In genomic region chr1:204506969-204507316, GRCh38 we compare ENCODE assay signal across 8 cellular contexts. TPM values are rescaled to one million over a fixed set of nuclear protein-coding genes. Genes with fewer than 3 reads are reported as not detected.
DNase-seq lines count a peak whose midpoint lies in the region; ATAC-seq and TF ChIP-seq lines count a peak whose summit lies in the region.

No MANE protein-coding gene starts in this region.

- peak; percentile 68 for ATAC-seq in activated T-helper 17 cell treated with anti-CD3 and anti-CD28 coated beads, Interleukin-2, amount 50 U/mL, for 72 hours (replicated peaks)
- peak; percentile 85 for ATAC-seq in stimulated activated naive CD8-positive, alpha-beta T cell treated with anti-CD3 and anti-CD28 coated beads, Interleukin-15, amount 100 ng/mL, for 72 hours

- H3K9me3 Mint-ChIP-seq in activated T-helper 17 cell treated with anti-CD3 and anti-CD28 coated beads, Interleukin-2, amount 50 U/mL, for 72 hours = no peaks in the 10 kb centered on the region
- no peaks in the 10 kb centered on the region for H3K9me3 Mint-ChIP-seq in neural crest cell
- no peaks in the 10 kb centered on the region for H3K9me3 Mint-ChIP-seq in stimulated activated naive CD8-positive, alpha-beta T cell treated with anti-CD3 and anti-CD28 coated beads, Interleukin-15, amount 100 ng/mL, for 72 hours

- H3K4me1 Mint-ChIP-seq in activated T-helper 17 cell treated with anti-CD3 and anti-CD28 coated beads, Interleukin-2, amount 50 U/mL, for 72 hours = peaks cover 26% of the 10 kb centered on the region
- H3K4me1 Mint-ChIP-seq in neural crest cell = peaks cover 35% of the 10 kb centered on the region
- H3K4me1 Mint-ChIP-seq in stimulated activated naive CD8-positive, alpha-beta T cell treated with anti-CD3 and anti-CD28 coated beads, Interleukin-15, amount 100 ng/mL, for 72 hours = peaks cover 41% of the 10 kb centered on the region

- peaks cover 20% of the 10 kb centered on the region for H3K36me3 Mint-ChIP-seq in activated T-helper 17 cell treated with anti-CD3 and anti-CD28 coated beads, Interleukin-2, amount 50 U/mL, for 72 hours (ENCODE audit: low read depth)
- peaks cover 12% of the 10 kb centered on the region for H3K36me3 Mint-ChIP-seq in neural crest cell (ENCODE audit: low read depth)

- DNase-seq in DMS79 treated with DMSO at 0.1 percent for 48 hours (lab: John Stamatoyannopoulos, UW) (peak; percentile 89), H4 (ENCODE audit: low spot score) (peak; percentile 86), LoVo (ENCODE audit: low spot score) (peak; percentile 86), RPMI8226 (peak; percentile 92), fibroblast of the aortic adventitia (ENCODE audit: low read depth) (peak; percentile 98), neural crest cell (ENCODE audit: low read depth, low spot score) (peak; percentile 98)
- DNase-seq in stimulated activated naive CD8-positive, alpha-beta T cell treated with anti-CD3 and anti-CD28 coated beads, Interleukin-15, amount 100 ng/mL, for 72 hours = peak; percentile 92 to 96

- peak overlapping the region; percentile 44 for H3K4me3 ChIP-seq in fibroblast of the aortic adventitia (ENCODE audit: low read depth, low read length)

- H3K27ac Mint-ChIP-seq in activated T-helper 17 cell treated with anti-CD3 and anti-CD28 coated beads, Interleukin-2, amount 50 U/mL, for 72 hours = peak overlapping the region; percentile 100
- H3K27ac Mint-ChIP-seq in neural crest cell (ENCODE audit: unreplicated experiment) = peak overlapping the region; percentile 97
- peak overlapping the region; percentile 100 for H3K27ac Mint-ChIP-seq in stimulated activated naive CD8-positive, alpha-beta T cell treated with anti-CD3 and anti-CD28 coated beads, Interleukin-15, amount 100 ng/mL, for 72 hours

- peak overlapping the region; percentile 96 for H3K4me3 Mint-ChIP-seq in activated T-helper 17 cell treated with anti-CD3 and anti-CD28 coated beads, Interleukin-2, amount 50 U/mL, for 72 hours
- H3K4me3 Mint-ChIP-seq in neural crest cell = peak overlapping the region; percentile 96
- H3K4me3 Mint-ChIP-seq in stimulated activated naive CD8-positive, alpha-beta T cell treated with anti-CD3 and anti-CD28 coated beads, Interleukin-15, amount 100 ng/mL, for 72 hours = peak overlapping the region; percentile 83 to 92

- H3K27me3 Mint-ChIP-seq in activated T-helper 17 cell treated with anti-CD3 and anti-CD28 coated beads, Interleukin-2, amount 50 U/mL, for 72 hours = no peaks in the 10 kb centered on the region
- peaks cover 21% of the 10 kb centered on the region for H3K27me3 Mint-ChIP-seq in neural crest cell (ENCODE audit: low read depth)
- peaks cover 7% of the 10 kb centered on the region for H3K27me3 Mint-ChIP-seq in stimulated activated naive CD8-positive, alpha-beta T cell treated with anti-CD3 and anti-CD28 coated beads, Interleukin-15, amount 100 ng/mL, for 72 hours

- TF ChIP-seq CTCF in fibroblast of the aortic adventitia (IDR thresholded peaks at IDR 0.05; ENCODE audit: insufficient read depth, low read length) (no peak), neural crest cell (conservative IDR thresholded peaks at IDR 0.05) (no peak)

RNA-seq across cellular contexts. Expression of gene MDM4, which starts 9.3 kb away (rescaled TPM):
- 3.6 and 5.9 TPM in 2 replicates for total RNA-seq in H4 (2014; rRNA removed; shearing (Covaris generic))
- total RNA-seq in activated T-helper 17 cell treated with anti-CD3 and anti-CD28 coated beads, Interleukin-2, amount 50 U/mL, for 72 hours = 100 to 1,000 TPM in 1 of 2 donors, 10 to 100 TPM in 1; 71.3 to 130 TPM
- total RNA-seq in fibroblast of the aortic adventitia (ENCODE audit: low replicate concordance) = 55.1 and 107 TPM in 2 replicates
- total RNA-seq in neural crest cell = 92.5 and 98.2 TPM in 2 replicates

RNA-seq across cellular contexts. Expression of gene PIK3C2B, which starts 12.3 kb away (rescaled TPM):
- 2.4 and 3.4 TPM in 2 replicates for total RNA-seq in H4 (2014; rRNA removed; shearing (Covaris generic))
- total RNA-seq in activated T-helper 17 cell treated with anti-CD3 and anti-CD28 coated beads, Interleukin-2, amount 50 U/mL, for 72 hours = 10 to 100 TPM; 31.0 to 67.6 TPM
- total RNA-seq in fibroblast of the aortic adventitia (ENCODE audit: low replicate concordance) (4.5 and 8.2 TPM in 2 replicates), neural crest cell (70.5 and 71.7 TPM in 2 replicates)

Comparison
In these comparisons a context has a peak if more than half of its experiments do, and no peak if none do; other contexts are left out.
1. Peak in every context shown above with its lines: DNase-seq, ATAC-seq and H3K4me3 ChIP-seq.